Comparison of ENCODE assay signal across 1 cellular context in genomic region chr10:15333181-15333580, GRCh38.
TF ChIP-seq lines count a peak whose summit lies in the region.

No MANE protein-coding gene starts in this region.

TF ChIP-seq in HepG2, 621 proteins besides CTCF, POLR2A, EP300 and RAD21:
- TF ChIP-seq TAF1 (CRISPR knock-in tag; IDR thresholded peaks at IDR 0.05) = 0 out of 2 replicates have a peak, but pooled peaks have one; percentile 5
- 0 out of 2 replicates have a peak, but pooled peaks have one; percentile 20 for TF ChIP-seq ZC3H4 (CRISPR knock-in tag; IDR thresholded peaks at IDR 0.05; ENCODE audit: borderline replicate concordance)
- TF ChIP-seq ZFP91 (CRISPR knock-in tag; IDR thresholded peaks at IDR 0.05; ENCODE audit: borderline replicate concordance) = 0 out of 2 replicates have a peak, but pooled peaks have one; percentile 34
- peak; percentile 58; the same call in 1 of the 2 replicates for TF ChIP-seq ZNF280B (CRISPR knock-in tag; IDR thresholded peaks at IDR 0.05; ENCODE audit: borderline replicate concordance)
- TF ChIP-seq ZNF687 (CRISPR knock-in tag; IDR thresholded peaks at IDR 0.05) = peak; percentile 36; the same call in 1 of the 2 replicates
- peak; percentile 48; the same call in 1 of the 2 replicates for TF ChIP-seq ZNF460 (CRISPR knock-in tag; IDR thresholded peaks at IDR 0.05; ENCODE audit: borderline replicate concordance)
- peak; percentile 34; the same call in 1 of the 2 replicates for TF ChIP-seq ZMYM3 (CRISPR knock-in tag; IDR thresholded peaks at IDR 0.05)
- 0 out of 2 replicates have a peak, but pooled peaks have one; percentile 64 for TF ChIP-seq ZNF891 (CRISPR knock-in tag; IDR thresholded peaks at IDR 0.05)
